2 cellular contexts compared by ENCODE assay signal in genomic region chr9:138038244-138038671, GRCh38.
TF ChIP-seq lines count a peak whose summit lies in the region.

No MANE protein-coding gene starts in this region.

TF ChIP-seq in SK-N-SH, 30 proteins besides CTCF, POLR2A, EP300 and RAD21 (continued from another document):
- TF ChIP-seq USF2 (IDR thresholded peaks at IDR 0.05; ENCODE audit: borderline replicate concordance, low read depth, low read length): no peak

TF ChIP-seq in SK-N-SH treated with all-trans-retinoic acid at 6 μM for 48 hours, 23 proteins besides CTCF, POLR2A, EP300 and RAD21 (continued from another document):
- TF ChIP-seq TSHZ2 (CRISPR knock-in tag; IDR thresholded peaks at IDR 0.05) (no peak), OSR1 (CRISPR knock-in tag; IDR thresholded peaks at IDR 0.05) (no peak), ARNTL (CRISPR knock-in tag; IDR thresholded peaks at IDR 0.05; ENCODE audit: borderline replicate concordance, low read depth) (no peak), ZNF565 (CRISPR knock-in tag; conservative IDR thresholded peaks at IDR 0.05; ENCODE audit: low read depth) (no peak)
TF ChIP-seq in SK-N-SH treated with all-trans-retinoic acid at 6 μM for 48 hours: peak in this region for 0.
